ENCODE assay signal across 1 cellular context in the genomic region with DNA sequence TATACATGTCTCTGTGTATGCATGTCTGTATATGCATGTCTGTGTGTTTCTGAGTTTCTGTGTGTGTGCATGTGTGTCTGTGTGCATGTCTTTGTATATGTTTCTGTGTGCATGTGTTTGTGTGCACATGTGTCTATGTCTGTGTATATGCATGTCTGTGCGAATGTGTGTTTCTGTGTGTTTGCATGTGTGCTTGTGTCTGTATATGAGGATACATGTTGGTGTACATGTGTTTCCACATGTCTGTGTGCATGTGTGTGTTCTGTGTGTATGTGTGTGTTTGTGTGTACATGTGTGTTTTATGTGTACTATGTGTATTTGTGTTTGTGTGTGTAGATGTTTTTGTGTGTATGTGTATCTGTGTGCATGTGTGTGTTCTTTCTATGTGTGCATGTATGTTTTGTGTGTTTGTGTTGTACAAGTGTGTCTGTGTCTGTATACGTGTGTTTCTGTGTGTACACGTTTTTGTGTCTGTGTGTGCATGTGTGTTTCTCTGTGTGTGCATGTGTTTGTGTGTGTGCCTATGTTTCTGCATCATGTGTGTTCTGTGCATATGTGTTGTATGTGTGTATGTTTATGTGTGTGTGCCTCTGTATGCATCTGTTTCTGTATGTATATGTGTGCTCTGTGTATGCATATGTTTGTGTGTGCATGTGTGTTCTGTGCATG.
A peak's percentile ranks its signal among the peaks of the same experiment; 100 is the strongest.
TF ChIP-seq lines count a peak whose summit lies in the region.

No MANE protein-coding gene starts in this region.

TF ChIP-seq in HepG2, 621 proteins besides CTCF, POLR2A, EP300 and RAD21:
- TF ChIP-seq ZMYM4 (CRISPR knock-in tag; IDR thresholded peaks at IDR 0.05) (no peak), FLYWCH1 (CRISPR knock-in tag; IDR thresholded peaks at IDR 0.05) (no peak), ZFP36L2 (CRISPR knock-in tag; IDR thresholded peaks at IDR 0.05) (no peak), NR1H2 (CRISPR knock-in tag; IDR thresholded peaks at IDR 0.05; ENCODE audit: borderline replicate concordance, low read depth) (no peak), ZNF563 (CRISPR knock-in tag; IDR thresholded peaks at IDR 0.05) (no peak), ZFP36 (IDR thresholded peaks at IDR 0.05; ENCODE audit: borderline replicate concordance, low read depth, low read length, partially characterized antibody) (no peak), CEBPB (IDR thresholded peaks at IDR 0.05; ENCODE audit: borderline replicate concordance, low read depth, low read length) (no peak), SMARCE1 (IDR thresholded peaks at IDR 0.05; ENCODE audit: borderline replicate concordance) (no peak), ZNF207 (IDR thresholded peaks at IDR 0.05; ENCODE audit: borderline replicate concordance) (peak; percentile 76; the same call in 1 of the 2 replicates), ZNF543 (CRISPR knock-in tag; IDR thresholded peaks at IDR 0.05) (no peak)
- TF ChIP-seq, protein P1, sequence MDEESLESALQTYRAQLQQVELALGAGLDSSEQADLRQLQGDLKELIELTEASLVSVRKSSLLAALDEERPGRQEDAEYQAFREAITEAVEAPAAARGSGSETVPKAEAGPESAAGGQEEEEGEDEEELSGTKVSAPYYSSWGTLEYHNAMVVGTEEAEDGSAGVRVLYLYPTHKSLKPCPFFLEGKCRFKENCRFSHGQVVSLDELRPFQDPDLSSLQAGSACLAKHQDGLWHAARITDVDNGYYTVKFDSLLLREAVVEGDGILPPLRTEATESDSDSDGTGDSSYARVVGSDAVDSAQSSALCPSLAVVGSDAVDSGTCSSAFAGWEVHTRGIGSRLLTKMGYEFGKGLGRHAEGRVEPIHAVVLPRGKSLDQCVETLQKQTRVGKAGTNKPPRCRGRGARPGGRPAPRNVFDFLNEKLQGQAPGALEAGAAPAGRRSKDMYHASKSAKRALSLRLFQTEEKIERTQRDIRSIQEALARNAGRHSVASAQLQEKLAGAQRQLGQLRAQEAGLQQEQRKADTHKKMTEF (CRISPR knock-in tag; IDR thresholded peaks at IDR 0.05) = no peak
- TF ChIP-seq, protein P2, sequence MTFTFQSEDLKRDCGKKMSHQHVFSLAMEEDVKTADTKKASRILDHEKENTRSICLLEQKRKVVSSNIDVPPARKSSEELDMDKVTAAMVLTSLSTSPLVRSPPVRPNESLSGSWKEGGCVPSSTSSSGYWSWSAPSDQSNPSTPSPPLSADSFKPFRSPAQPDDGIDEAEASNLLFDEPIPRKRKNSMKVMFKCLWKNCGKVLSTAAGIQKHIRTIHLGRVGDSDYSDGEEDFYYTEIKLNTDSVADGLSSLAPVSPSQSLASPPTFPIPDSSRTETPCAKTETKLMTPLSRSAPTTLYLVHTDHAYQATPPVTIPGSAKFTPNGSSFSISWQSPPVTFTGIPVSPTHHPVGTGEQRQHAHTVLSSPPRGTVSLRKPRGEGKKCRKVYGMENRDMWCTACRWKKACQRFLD (CRISPR knock-in tag; IDR thresholded peaks at IDR 0.05; ENCODE audit: borderline replicate concordance) = no peak
- TF ChIP-seq, protein P3, sequence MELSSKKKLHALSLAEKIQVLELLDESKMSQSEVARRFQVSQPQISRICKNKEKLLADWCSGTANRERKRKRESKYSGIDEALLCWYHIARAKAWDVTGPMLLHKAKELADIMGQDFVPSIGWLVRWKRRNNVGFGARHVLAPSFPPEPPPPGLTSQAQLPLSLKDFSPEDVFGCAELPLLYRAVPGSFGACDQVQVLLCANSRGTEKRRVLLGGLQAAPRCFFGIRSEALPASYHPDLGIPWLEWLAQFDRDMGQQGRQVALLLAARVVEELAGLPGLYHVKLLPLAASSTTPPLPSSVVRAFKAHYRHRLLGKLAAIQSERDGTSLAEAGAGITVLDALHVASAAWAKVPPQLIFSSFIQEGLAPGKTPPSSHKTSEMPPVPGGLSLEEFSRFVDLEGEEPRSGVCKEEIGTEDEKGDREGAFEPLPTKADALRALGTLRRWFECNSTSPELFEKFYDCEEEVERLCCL (CRISPR knock-in tag; IDR thresholded peaks at IDR 0.05; ENCODE audit: borderline replicate concordance) = no peak
- TF ChIP-seq, protein P4, sequence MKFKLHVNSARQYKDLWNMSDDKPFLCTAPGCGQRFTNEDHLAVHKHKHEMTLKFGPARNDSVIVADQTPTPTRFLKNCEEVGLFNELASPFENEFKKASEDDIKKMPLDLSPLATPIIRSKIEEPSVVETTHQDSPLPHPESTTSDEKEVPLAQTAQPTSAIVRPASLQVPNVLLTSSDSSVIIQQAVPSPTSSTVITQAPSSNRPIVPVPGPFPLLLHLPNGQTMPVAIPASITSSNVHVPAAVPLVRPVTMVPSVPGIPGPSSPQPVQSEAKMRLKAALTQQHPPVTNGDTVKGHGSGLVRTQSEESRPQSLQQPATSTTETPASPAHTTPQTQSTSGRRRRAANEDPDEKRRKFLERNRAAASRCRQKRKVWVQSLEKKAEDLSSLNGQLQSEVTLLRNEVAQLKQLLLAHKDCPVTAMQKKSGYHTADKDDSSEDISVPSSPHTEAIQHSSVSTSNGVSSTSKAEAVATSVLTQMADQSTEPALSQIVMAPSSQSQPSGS (CRISPR knock-in tag; IDR thresholded peaks at IDR 0.05) = no peak
- TF ChIP-seq, protein P5, sequence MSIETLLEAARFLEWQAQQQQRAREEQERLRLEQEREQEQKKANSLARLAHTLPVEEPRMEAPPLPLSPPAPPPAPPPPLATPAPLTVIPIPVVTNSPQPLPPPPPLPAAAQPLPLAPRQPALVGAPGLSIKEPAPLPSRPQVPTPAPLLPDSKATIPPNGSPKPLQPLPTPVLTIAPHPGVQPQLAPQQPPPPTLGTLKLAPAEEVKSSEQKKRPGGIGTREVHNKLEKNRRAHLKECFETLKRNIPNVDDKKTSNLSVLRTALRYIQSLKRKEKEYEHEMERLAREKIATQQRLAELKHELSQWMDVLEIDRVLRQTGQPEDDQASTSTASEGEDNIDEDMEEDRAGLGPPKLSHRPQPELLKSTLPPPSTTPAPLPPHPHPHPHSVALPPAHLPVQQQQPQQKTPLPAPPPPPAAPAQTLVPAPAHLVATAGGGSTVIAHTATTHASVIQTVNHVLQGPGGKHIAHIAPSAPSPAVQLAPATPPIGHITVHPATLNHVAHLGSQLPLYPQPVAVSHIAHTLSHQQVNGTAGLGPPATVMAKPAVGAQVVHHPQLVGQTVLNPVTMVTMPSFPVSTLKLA (IDR thresholded peaks at IDR 0.05) = peak; percentile 96
